In genomic region chr9:129141066-129142041, GRCh38 we compare ENCODE assay signal across 8 cellular contexts. TPM values are rescaled to one million over a fixed set of nuclear protein-coding genes. Genes with fewer than 3 reads are reported as not detected.
DNase-seq lines count a peak whose midpoint lies in the region; ATAC-seq and TF ChIP-seq lines count a peak whose summit lies in the region.

No MANE protein-coding gene starts in this region.

- TF ChIP-seq CTCF in WERI-Rb-1 (IDR thresholded peaks at IDR 0.05; ENCODE audit: low read depth, low read length) = no peak
- TF ChIP-seq CTCF in fibroblast of lung (conservative IDR thresholded peaks at IDR 0.05 in 1 of 2, IDR thresholded peaks at IDR 0.05 in 1 of 2; ENCODE audit: low read depth in 1 of 2, low read length in 2 of 2) = no peak
- no peak for TF ChIP-seq CTCF in natural killer cell (IDR thresholded peaks at IDR 0.05)

- no peaks in the 10 kb centered on the region for H3K27me3 Mint-ChIP-seq in natural killer cell (ENCODE audit: low read depth in 2 of 2)

- no peaks in the 10 kb centered on the region for H3K9me3 Mint-ChIP-seq in natural killer cell

- H3K4me3 ChIP-seq in WERI-Rb-1 (ENCODE audit: low read depth, low read length) = no peak overlapping the region
- peak overlapping the region in 2 of 4 experiments; percentile 49 to 69 for H3K4me3 ChIP-seq in fibroblast of lung (replicated peaks in 1 of 4; ENCODE audit: control extremely low read depth in 1 of 4, insufficient read depth in 1 of 4, low read depth in 3 of 4, low read length in 4 of 4)

- H3K9me3 ChIP-seq in WERI-Rb-1 (ENCODE audit: severe bottlenecking) (no peaks in the 10 kb centered on the region), fibroblast of lung (ENCODE audit: control insufficient read depth, insufficient read depth, low read depth, low read length) (no peaks in the 10 kb centered on the region)

- H3K27ac ChIP-seq in WERI-Rb-1 = peak overlapping the region; percentile 92
- H3K27ac ChIP-seq in fibroblast of lung (ENCODE audit: insufficient read depth, low read length) = peak overlapping the region; percentile 100

- H3K4me2 ChIP-seq in fibroblast of lung (ENCODE audit: extremely low read depth, insufficient read depth, low read length) = peak overlapping the region; percentile 93

- H3K27ac Mint-ChIP-seq in natural killer cell = peak overlapping the region; percentile 91 to 93

- H4K20me1 ChIP-seq in fibroblast of lung (ENCODE audit: control insufficient read depth, extremely low read depth, insufficient read depth, low read length) = no peaks in the 10 kb centered on the region

- H3K27me3 ChIP-seq in WERI-Rb-1 (ENCODE audit: insufficient read depth, low read depth, severe bottlenecking) (no peaks in the 10 kb centered on the region), fibroblast of lung (ENCODE audit: control insufficient read depth, insufficient read depth, low read length) (no peaks in the 10 kb centered on the region)

- DNase-seq in GM04503 (ENCODE audit: low read depth) (peak; percentile 85), WERI-Rb-1 (peak; percentile 65), fibroblast of lung (ENCODE audit: low read depth in 2 of 2) (peak; percentile 95 to 96), natural killer cell (no peak), left lobe of liver (ENCODE audit: low spot score) (no peak), middle frontal gyrus (ENCODE audit: extremely low spot score, low spot score) (no peak), NCI-H2196 treated with DMSO at 0.1 percent for 48 hours (lab: John Stamatoyannopoulos, UW; ENCODE audit: unreplicated experiment) (no peak)

- peak overlapping the region; percentile 68 for H3K4me3 Mint-ChIP-seq in natural killer cell

- H3K4me1 Mint-ChIP-seq in natural killer cell = peaks cover 14 to 39% of the 10 kb centered on the region in 2 donors

- peak overlapping the region; percentile 51 for H3K9ac ChIP-seq in fibroblast of lung (ENCODE audit: insufficient read depth, low read length)

- H3K36me3 ChIP-seq in WERI-Rb-1 = peaks cover 38% of the 10 kb centered on the region
- H3K36me3 ChIP-seq in fibroblast of lung (ENCODE audit: control insufficient read depth, insufficient read depth, low read length) = peaks cover 10% of the 10 kb centered on the region

- H3K36me3 Mint-ChIP-seq in natural killer cell = no peaks in the 10 kb centered on the region

- H3K79me2 ChIP-seq in fibroblast of lung (ENCODE audit: control insufficient read depth, insufficient read depth, low read length) = peaks cover 19% of the 10 kb centered on the region

- no peak overlapping the region for H2AFZ ChIP-seq in fibroblast of lung (ENCODE audit: low read length)

- peaks cover 65% of the 10 kb centered on the region for H3K4me1 ChIP-seq in fibroblast of lung (ENCODE audit: control insufficient read depth, extremely low read depth, insufficient read depth, low read length)

- intact Hi-C loops in natural killer cell (cut with micrococcal nuclease) = loop anchor here (5.0 kb wide), 1 partner anchor 36 kb away; the partner anchor contains the start of gene IER5L

- ATAC-seq in HG03432 (IDR thresholded peaks at IDR 0.05; ENCODE audit: unreplicated experiment) (peak; percentile 29), natural killer cell (peak in 1 of 3 donors; percentile 14), left lobe of liver (no peak)

RNA-seq across cellular contexts. Expression of gene PTPA, which starts 30.1 kb away (rescaled TPM):
- total RNA-seq in fibroblast of lung = 159 and 203 TPM in 2 replicates
- polyA plus RNA-seq in fibroblast of lung = 189 and 190 TPM in 2 replicates
- polyA plus RNA-seq in fibroblast of lung (2012) = 186 and 250 TPM in 2 replicates
- polyA minus RNA-seq in fibroblast of lung (ENCODE audit: low replicate concordance) = 246 and 273 TPM in 2 replicates
- total RNA-seq in natural killer cell = 10 to 100 TPM; 63.2 to 69.4 (median 64.9) TPM
- 62.3 TPM for total RNA-seq in left lobe of liver

RNA-seq across cellular contexts. Expression of gene CRAT, which starts 30.8 kb away (rescaled TPM):
- 33.6 and 45.1 TPM in 2 replicates for total RNA-seq in fibroblast of lung
- 34.0 and 37.4 TPM in 2 replicates for polyA plus RNA-seq in fibroblast of lung
- 52.6 and 59.0 TPM in 2 replicates for polyA plus RNA-seq in fibroblast of lung (2012)
- polyA minus RNA-seq in fibroblast of lung (ENCODE audit: low replicate concordance) = 109 and 121 TPM in 2 replicates
- total RNA-seq in natural killer cell = 10 to 100 TPM; 13.5 to 13.8 (median 13.8) TPM
- total RNA-seq in left lobe of liver = 105 TPM

RNA-seq across cellular contexts. Expression of gene IER5L, which starts 36.7 kb away (rescaled TPM):
- total RNA-seq in fibroblast of lung = 71.5 and 97.3 TPM in 2 replicates
- polyA plus RNA-seq in fibroblast of lung = 4.1 and 9.2 TPM in 2 replicates
- 13.6 and 19.5 TPM in 2 replicates for polyA plus RNA-seq in fibroblast of lung (2012)
- 4.1 and 7.5 TPM in 2 replicates for polyA minus RNA-seq in fibroblast of lung (ENCODE audit: low replicate concordance)
- total RNA-seq in natural killer cell = 1 to 10 TPM; 1.4 to 3.9 (median 2.8) TPM
- total RNA-seq in left lobe of liver = 4.5 TPM

Comparison
In these comparisons a context has a peak if more than half of its experiments do, and no peak if none do; other contexts are left out.
1. DNase-seq: peak in GM04503 (single experiment), WERI-Rb-1 (single experiment) and fibroblast of lung (2 of 2); none in natural killer cell (single experiment), left lobe of liver (single experiment), middle frontal gyrus (single experiment) and NCI-H2196 treated with DMSO at 0.1 percent for 48 hours (single experiment).
2. RNA of gene IER5L, which starts 36.7 kb away (total RNA-seq): 71.5 to 97.3 TPM in fibroblast of lung; 4.5 TPM in left lobe of liver (single experiment) and 1.4 to 3.9 TPM in natural killer cell; every median in the first group is over 10 times any median in the second.